Comparison of ENCODE assay signal across 1 cellular context in genomic region chr22:38317995-38318715, GRCh38.
TF ChIP-seq lines count a peak whose summit lies in the region.

No MANE protein-coding gene starts in this region.

TF ChIP-seq in K562, 482 proteins besides CTCF, POLR2A, EP300 and RAD21 (continued from another document and continues in another):
- TF ChIP-seq SP2 (IDR thresholded peaks at IDR 0.05; ENCODE audit: extremely low read depth, low read depth, low read length, poor library complexity, severe bottlenecking) (no peak), CHAMP1 (IDR thresholded peaks at IDR 0.05) (no peak), TAL1 (IDR thresholded peaks at IDR 0.05) (no peak), DEAF1 (CRISPR knock-in tag; IDR thresholded peaks at IDR 0.05) (no peak), ZC3H8 (IDR thresholded peaks at IDR 0.05) (no peak), E2F6 (IDR thresholded peaks at IDR 0.05; ENCODE audit: borderline replicate concordance in 1 of 2, extremely low read depth in 1 of 2, insufficient read depth in 1 of 2, insufficient read length in 1 of 2, low read depth in 1 of 2, low read length in 1 of 2, poor library complexity in 1 of 2, severe bottlenecking in 1 of 2) (peak; percentile 72 to 88), TSC22D4 (tag; IDR thresholded peaks at IDR 0.05) (no peak), HMGN3 (IDR thresholded peaks at IDR 0.05; ENCODE audit: borderline replicate concordance, extremely low read depth, insufficient read length, low read depth, low read length) (no peak), MIER1 (IDR thresholded peaks at IDR 0.05; ENCODE audit: low read depth) (no peak), NCOA6 (IDR thresholded peaks at IDR 0.05) (no peak), HOMEZ (CRISPR knock-in tag; IDR thresholded peaks at IDR 0.05) (no peak), RNF219 (CRISPR knock-in tag; IDR thresholded peaks at IDR 0.05) (no peak), TBP (optimal IDR thresholded peaks at IDR 0.05; ENCODE audit: low read depth, low read length) (peak; percentile 75), HMG20B (CRISPR knock-in tag; IDR thresholded peaks at IDR 0.05) (no peak), RHOXF2B (CRISPR knock-in tag; conservative IDR thresholded peaks at IDR 0.05) (no peak), BCLAF1 (IDR thresholded peaks at IDR 0.05; ENCODE audit: borderline replicate concordance in 1 of 2, control insufficient read depth in 1 of 2, low read depth in 2 of 2, low read length in 1 of 2) (no peak), ESRRB (CRISPR knock-in tag; IDR thresholded peaks at IDR 0.05; ENCODE audit: borderline replicate concordance) (no peak), EWSR1 (IDR thresholded peaks at IDR 0.05; ENCODE audit: borderline replicate concordance, low read depth, partially characterized antibody) (no peak), TEAD4 (IDR thresholded peaks at IDR 0.05; ENCODE audit: low read length) (0 out of 2 replicates have a peak, but pooled peaks have one; percentile 10), TEAD4 (CRISPR knock-in tag; IDR thresholded peaks at IDR 0.05; ENCODE audit: borderline replicate concordance) (no peak), POLR2G (IDR thresholded peaks at IDR 0.05; ENCODE audit: low read depth, low read length) (peak; percentile 60), SMARCB1 (IDR thresholded peaks at IDR 0.05; ENCODE audit: insufficient read length, low read depth) (no peak), BCOR (IDR thresholded peaks at IDR 0.05) (peak; percentile 52; the same call in 1 of the 2 replicates), MAFF (IDR thresholded peaks at IDR 0.05; ENCODE audit: low read length) (no peak), GATAD2B (IDR thresholded peaks at IDR 0.05; ENCODE audit: borderline replicate concordance) (no peak), RERE (CRISPR knock-in tag; IDR thresholded peaks at IDR 0.05; ENCODE audit: borderline replicate concordance) (no peak), RFX7 (CRISPR knock-in tag; IDR thresholded peaks at IDR 0.05) (no peak), RFX1 (IDR thresholded peaks at IDR 0.05) (no peak), CBX1 (IDR thresholded peaks at IDR 0.05; ENCODE audit: low read depth) (no peak), PHF20 (IDR thresholded peaks at IDR 0.05; ENCODE audit: partially characterized antibody) (peak; percentile 28), ZNF785 (CRISPR knock-in tag; IDR thresholded peaks at IDR 0.05) (no peak), ZNF699 (CRISPR knock-in tag; IDR thresholded peaks at IDR 0.05; ENCODE audit: insufficient replicate concordance) (no peak), BCL6 (CRISPR knock-in tag; IDR thresholded peaks at IDR 0.05) (no peak), GABPB2 (CRISPR knock-in tag; conservative IDR thresholded peaks at IDR 0.05) (no peak), CLOCK (CRISPR knock-in tag; IDR thresholded peaks at IDR 0.05; ENCODE audit: borderline replicate concordance) (no peak), ZNF77 (CRISPR knock-in tag; IDR thresholded peaks at IDR 0.05) (no peak), CCNT2 (IDR thresholded peaks at IDR 0.05; ENCODE audit: borderline replicate concordance, extremely low read depth, insufficient read length, low read depth, low read length) (no peak)
